In the genomic region with DNA sequence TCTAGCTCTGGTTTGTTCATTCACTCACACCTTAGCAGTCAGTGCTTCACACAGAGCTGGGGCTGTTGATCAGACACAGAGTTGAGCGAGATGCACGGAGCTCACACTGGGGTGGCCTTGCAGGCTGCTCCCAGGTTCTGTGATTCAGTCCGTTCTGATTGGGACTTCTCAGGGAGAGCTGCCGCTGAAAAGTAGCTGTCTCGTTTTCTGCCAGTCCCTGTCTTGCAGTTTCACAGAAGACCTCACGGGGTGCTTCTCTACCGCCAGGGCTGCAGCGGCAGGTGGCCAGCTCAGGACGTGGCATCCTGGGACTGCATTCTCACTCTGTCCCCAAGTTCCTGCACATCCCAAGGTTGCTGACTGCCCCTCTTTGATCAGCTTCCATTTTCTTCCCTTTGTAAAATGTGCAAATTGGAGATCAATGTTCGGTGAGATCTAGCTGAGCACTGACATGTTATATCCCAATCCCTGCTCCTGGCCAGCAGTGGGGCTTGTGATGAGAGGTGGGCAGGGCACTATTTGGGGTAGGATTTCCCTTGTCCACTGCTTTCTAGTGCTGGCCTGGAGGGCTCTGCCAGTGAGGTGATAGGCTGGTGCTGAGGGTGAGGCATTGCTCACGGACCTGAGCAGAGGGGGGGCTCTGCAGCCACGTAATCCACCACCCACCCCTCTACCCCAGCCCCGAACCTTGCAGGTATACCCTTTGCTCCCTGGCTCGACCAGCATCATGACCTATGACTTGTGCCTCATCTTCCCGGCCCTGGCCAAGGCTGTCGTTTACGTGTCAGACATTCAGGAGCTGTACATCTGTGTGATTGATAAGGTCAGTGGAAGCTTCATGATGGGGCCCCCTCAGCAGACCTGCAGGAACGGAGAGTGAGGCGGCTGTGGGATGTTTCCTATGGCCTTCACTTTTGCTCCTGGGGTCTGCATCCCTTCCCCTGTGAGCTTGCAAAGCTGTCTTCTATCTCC, we compare ENCODE assay signal across 1 cellular context.
TF ChIP-seq lines count a peak whose summit lies in the region.

No MANE protein-coding gene starts in this region.

TF ChIP-seq in K562, 482 proteins besides CTCF, POLR2A, EP300 and RAD21 (continued from another document):
- TF ChIP-seq TCFL5 (CRISPR knock-in tag; conservative IDR thresholded peaks at IDR 0.05) (no peak), E2F3 (CRISPR knock-in tag; IDR thresholded peaks at IDR 0.05) (no peak), STAG1 (CRISPR knock-in tag; IDR thresholded peaks at IDR 0.05; ENCODE audit: borderline replicate concordance) (no peak)
- TF ChIP-seq, protein P1, sequence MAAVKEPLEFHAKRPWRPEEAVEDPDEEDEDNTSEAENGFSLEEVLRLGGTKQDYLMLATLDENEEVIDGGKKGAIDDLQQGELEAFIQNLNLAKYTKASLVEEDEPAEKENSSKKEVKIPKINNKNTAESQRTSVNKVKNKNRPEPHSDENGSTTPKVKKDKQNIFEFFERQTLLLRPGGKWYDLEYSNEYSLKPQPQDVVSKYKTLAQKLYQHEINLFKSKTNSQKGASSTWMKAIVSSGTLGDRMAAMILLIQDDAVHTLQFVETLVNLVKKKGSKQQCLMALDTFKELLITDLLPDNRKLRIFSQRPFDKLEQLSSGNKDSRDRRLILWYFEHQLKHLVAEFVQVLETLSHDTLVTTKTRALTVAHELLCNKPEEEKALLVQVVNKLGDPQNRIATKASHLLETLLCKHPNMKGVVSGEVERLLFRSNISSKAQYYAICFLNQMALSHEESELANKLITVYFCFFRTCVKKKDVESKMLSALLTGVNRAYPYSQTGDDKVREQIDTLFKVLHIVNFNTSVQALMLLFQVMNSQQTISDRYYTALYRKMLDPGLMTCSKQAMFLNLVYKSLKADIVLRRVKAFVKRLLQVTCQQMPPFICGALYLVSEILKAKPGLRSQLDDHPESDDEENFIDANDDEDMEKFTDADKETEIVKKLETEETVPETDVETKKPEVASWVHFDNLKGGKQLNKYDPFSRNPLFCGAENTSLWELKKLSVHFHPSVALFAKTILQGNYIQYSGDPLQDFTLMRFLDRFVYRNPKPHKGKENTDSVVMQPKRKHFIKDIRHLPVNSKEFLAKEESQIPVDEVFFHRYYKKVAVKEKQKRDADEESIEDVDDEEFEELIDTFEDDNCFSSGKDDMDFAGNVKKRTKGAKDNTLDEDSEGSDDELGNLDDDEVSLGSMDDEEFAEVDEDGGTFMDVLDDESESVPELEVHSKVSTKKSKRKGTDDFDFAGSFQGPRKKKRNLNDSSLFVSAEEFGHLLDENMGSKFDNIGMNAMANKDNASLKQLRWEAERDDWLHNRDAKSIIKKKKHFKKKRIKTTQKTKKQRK (IDR thresholded peaks at IDR 0.05; ENCODE audit: borderline replicate concordance, low read depth, low read length): no peak
- TF ChIP-seq, protein P2, sequence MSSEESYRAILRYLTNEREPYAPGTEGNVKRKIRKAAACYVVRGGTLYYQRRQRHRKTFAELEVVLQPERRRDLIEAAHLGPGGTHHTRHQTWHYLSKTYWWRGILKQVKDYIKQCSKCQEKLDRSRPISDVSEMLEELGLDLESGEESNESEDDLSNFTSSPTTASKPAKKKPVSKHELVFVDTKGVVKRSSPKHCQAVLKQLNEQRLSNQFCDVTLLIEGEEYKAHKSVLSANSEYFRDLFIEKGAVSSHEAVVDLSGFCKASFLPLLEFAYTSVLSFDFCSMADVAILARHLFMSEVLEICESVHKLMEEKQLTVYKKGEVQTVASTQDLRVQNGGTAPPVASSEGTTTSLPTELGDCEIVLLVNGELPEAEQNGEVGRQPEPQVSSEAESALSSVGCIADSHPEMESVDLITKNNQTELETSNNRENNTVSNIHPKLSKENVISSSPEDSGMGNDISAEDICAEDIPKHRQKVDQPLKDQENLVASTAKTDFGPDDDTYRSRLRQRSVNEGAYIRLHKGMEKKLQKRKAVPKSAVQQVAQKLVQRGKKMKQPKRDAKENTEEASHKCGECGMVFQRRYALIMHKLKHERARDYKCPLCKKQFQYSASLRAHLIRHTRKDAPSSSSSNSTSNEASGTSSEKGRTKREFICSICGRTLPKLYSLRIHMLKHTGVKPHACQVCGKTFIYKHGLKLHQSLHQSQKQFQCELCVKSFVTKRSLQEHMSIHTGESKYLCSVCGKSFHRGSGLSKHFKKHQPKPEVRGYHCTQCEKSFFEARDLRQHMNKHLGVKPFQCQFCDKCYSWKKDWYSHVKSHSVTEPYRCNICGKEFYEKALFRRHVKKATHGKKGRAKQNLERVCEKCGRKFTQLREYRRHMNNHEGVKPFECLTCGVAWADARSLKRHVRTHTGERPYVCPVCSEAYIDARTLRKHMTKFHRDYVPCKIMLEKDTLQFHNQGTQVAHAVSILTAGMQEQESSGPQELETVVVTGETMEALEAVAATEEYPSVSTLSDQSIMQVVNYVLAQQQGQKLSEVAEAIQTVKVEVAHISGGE (CRISPR knock-in tag; IDR thresholded peaks at IDR 0.05): no peak
- TF ChIP-seq, protein P3, sequence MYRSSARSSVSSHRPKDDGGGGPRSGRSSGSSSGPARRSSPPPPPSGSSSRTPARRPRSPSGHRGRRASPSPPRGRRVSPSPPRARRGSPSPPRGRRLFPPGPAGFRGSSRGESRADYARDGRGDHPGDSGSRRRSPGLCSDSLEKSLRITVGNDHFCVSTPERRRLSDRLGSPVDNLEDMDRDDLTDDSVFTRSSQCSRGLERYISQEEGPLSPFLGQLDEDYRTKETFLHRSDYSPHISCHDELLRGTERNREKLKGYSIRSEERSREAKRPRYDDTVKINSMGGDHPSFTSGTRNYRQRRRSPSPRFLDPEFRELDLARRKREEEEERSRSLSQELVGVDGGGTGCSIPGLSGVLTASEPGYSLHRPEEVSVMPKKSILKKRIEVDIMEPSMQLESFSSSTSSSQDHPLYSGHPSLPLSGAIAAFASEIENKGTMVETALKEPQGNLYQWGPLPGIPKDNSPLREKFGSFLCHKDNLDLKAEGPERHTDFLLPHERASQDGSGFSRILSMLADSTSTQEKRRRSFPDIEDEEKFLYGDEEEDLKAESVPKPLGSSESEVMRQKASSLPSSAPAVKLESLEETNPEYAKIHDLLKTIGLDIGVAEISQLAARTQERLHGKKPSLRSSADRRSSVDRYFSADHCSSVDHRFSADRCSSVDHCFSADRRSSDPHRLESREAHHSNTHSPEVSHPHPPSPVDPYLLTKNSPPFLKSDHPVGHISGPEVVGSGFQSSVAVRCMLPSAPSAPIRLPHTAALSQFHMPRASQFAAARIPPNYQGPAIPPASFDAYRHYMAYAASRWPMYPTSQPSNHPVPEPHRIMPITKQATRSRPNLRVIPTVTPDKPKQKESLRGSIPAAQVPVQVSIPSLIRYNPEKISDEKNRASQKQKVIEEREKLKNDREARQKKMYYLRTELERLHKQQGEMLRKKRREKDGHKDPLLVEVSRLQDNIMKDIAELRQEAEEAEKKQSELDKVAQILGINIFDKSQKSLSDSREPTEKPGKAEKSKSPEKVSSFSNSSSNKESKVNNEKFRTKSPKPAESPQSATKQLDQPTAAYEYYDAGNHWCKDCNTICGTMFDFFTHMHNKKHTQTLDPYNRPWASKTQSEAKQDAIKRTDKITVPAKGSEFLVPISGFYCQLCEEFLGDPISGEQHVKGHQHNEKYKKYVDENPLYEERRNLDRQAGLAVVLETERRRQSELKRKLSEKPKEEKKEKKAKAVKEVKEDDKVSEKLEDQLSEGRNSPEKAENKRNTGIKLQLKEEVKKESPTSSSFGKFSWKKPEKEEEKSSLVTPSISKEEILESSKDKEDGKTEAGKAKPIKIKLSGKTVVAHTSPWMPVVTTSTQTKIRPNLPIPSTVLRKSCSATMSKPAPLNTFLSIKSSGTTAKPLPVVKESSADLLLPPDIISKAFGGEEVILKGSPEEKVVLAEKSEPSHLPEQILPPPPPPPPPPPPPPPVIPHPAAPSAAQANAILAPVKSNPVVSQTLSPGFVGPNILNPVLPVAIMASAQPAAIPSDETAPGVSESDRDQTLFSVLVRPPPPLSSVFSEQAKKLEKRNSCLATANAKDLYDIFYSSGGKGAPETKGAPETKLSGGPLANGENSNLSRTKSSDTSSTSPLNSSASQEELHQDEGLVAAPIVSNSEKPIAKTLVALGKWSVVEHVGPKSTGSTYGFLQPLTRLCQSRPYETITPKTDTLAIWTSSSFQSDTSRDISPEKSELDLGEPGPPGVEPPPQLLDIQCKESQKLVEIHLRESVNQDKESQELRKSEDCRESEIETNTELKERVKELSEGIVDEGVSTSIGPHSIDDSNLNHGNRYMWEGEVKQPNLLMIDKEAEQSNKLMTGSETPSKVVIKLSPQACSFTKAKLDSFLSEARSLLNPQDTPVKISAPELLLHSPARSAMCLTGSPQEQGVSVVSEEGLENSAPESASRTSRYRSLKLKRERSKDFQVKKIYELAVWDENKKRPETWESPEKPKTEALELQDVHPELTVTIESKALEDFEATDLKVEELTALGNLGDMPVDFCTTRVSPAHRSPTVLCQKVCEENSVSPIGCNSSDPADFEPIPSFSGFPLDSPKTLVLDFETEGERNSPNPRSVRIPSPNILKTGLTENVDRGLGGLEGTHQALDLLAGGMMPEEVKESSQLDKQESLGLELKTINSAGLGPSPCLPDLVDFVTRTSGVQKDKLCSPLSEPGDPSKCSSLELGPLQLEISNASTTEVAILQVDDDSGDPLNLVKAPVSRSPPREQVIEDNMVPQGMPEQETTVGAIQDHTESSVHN (IDR thresholded peaks at IDR 0.05; ENCODE audit: borderline replicate concordance in 1 of 2, low read depth in 1 of 2): no peak
- TF ChIP-seq, protein P4, sequence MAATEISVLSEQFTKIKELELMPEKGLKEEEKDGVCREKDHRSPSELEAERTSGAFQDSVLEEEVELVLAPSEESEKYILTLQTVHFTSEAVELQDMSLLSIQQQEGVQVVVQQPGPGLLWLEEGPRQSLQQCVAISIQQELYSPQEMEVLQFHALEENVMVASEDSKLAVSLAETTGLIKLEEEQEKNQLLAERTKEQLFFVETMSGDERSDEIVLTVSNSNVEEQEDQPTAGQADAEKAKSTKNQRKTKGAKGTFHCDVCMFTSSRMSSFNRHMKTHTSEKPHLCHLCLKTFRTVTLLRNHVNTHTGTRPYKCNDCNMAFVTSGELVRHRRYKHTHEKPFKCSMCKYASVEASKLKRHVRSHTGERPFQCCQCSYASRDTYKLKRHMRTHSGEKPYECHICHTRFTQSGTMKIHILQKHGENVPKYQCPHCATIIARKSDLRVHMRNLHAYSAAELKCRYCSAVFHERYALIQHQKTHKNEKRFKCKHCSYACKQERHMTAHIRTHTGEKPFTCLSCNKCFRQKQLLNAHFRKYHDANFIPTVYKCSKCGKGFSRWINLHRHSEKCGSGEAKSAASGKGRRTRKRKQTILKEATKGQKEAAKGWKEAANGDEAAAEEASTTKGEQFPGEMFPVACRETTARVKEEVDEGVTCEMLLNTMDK (IDR thresholded peaks at IDR 0.05; ENCODE audit: borderline replicate concordance, insufficient read depth, low read depth, low read length, poor library complexity, severe bottlenecking): no peak
